22 cellular contexts compared by ENCODE assay signal in the genomic region with DNA sequence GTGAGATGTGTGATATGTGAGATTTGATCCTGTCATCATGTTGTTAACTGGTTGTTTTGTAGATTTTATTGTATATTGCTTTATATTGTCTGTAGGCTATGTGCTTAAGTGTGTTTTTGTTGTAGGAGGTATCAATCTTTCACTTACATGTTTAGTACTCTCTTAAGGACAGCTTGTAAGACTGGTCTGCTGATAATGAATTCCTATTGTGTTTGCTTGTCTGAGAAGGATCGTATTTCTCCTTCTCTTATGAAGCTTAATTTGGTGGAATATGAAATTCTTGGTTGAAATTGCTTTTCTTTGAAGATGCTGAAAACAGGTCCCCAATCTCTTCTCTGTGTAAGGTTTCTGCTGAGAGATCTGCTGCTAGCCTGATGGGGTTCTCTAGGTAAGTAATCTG.
DNase-seq lines count a peak whose midpoint lies in the region; ATAC-seq, FAIRE-seq and TF ChIP-seq lines count a peak whose summit lies in the region.
"Had no signal": no experiment of that assay in that cellular context is flagged by ENCODE, and none has a peak within 500 bp of the region (broad histone marks: within the 10 kb centered on the region; RNA-seq: fewer than 3 reads in every experiment).

No MANE protein-coding gene starts in this region.

- no peak overlapping the region for H3K27ac Mint-ChIP-seq in astrocyte (ENCODE audit: unreplicated experiment)
- H3K27ac Mint-ChIP-seq: B cell; CD4-positive, CD25-positive, alpha-beta regulatory T cell; CD8-positive, alpha-beta T cell; HFFc6 had no signal

- TF ChIP-seq POLR2A in HCT116 (IDR thresholded peaks at IDR 0.05; ENCODE audit: borderline replicate concordance, extremely low read depth, insufficient read depth, insufficient read length), result no peak

- no peaks in the 10 kb centered on the region for H3K36me3 Mint-ChIP-seq in astrocyte (ENCODE audit: low read depth, unreplicated experiment)
- H3K36me3 Mint-ChIP-seq: CD8-positive, alpha-beta T cell had no signal

- H3K36me3 ChIP-seq in HCT116 (ENCODE audit: control insufficient read depth in 1 of 2, insufficient read depth in 2 of 2, low read length in 2 of 2), result no peaks in the 10 kb centered on the region
- H3K36me3 ChIP-seq in astrocyte (ENCODE audit: insufficient read depth, low read length), result no peaks in the 10 kb centered on the region
- H3K36me3 ChIP-seq: BLaER1 had no signal

- no peak overlapping the region for H3K4me2 ChIP-seq in HCT116 (ENCODE audit: low read length)
- no peak overlapping the region for H3K4me2 ChIP-seq in astrocyte (ENCODE audit: low read length)
- H3K4me2 ChIP-seq: BLaER1 had no signal

- TF ChIP-seq CTCF in HCT116 (IDR thresholded peaks at IDR 0.05 in 2 of 3, conservative IDR thresholded peaks at IDR 0.05 in 1 of 3; ENCODE audit: borderline replicate concordance in 1 of 3, insufficient read depth in 1 of 3, low read depth in 2 of 3, low read length in 2 of 3) (no peak), astrocyte (IDR thresholded peaks at IDR 0.05; ENCODE audit: insufficient read depth, low read depth, low read length) (no peak)

- no peaks in the 10 kb centered on the region for H3K79me2 ChIP-seq in HCT116 (ENCODE audit: insufficient read depth, low read length)
- H3K79me2 ChIP-seq in astrocyte (ENCODE audit: insufficient read depth, low read length), result no peaks in the 10 kb centered on the region

- H3K27ac ChIP-seq in HCT116 (ENCODE audit: low read depth, low read length) (no peak overlapping the region), astrocyte (ENCODE audit: low read depth, low read length) (no peak overlapping the region)
- H3K27ac ChIP-seq: BLaER1, C4-2B, GM23248 had no signal

- ATAC-seq in HCT116, result no peak
- ATAC-seq: CD8-positive, alpha-beta T cell had no signal

- H3K9ac ChIP-seq in HCT116 (ENCODE audit: low read length), result no peak overlapping the region
- H3K9ac ChIP-seq in astrocyte (ENCODE audit: low read length), result no peak overlapping the region
- H3K9ac ChIP-seq: BLaER1, GM23248 had no signal

- no peaks in the 10 kb centered on the region for H3K4me1 Mint-ChIP-seq in astrocyte (ENCODE audit: low read depth, unreplicated experiment)
- H3K4me1 Mint-ChIP-seq: B cell; CD4-positive, CD25-positive, alpha-beta regulatory T cell had no signal

- no peaks in the 10 kb centered on the region for H3K27me3 Mint-ChIP-seq in astrocyte (ENCODE audit: low read depth, unreplicated experiment)
- H3K27me3 Mint-ChIP-seq: CD4-positive, CD25-positive, alpha-beta regulatory T cell had no signal

- H3K4me3 Mint-ChIP-seq in astrocyte (ENCODE audit: unreplicated experiment), result no peak overlapping the region
- H3K4me3 Mint-ChIP-seq: B cell; CD4-positive, CD25-positive, alpha-beta regulatory T cell; CD8-positive, alpha-beta T cell; HFFc6 had no signal

- H3K9me3 Mint-ChIP-seq in astrocyte (ENCODE audit: unreplicated experiment), result peaks cover 30% of the 10 kb centered on the region

- POLR2A ChIA-PET in HCT116 (lab: Charles Lee), result no interaction called here

- H3K27me3 ChIP-seq in HCT116 (ENCODE audit: insufficient read depth, low read length), result no peaks in the 10 kb centered on the region
- no peaks in the 10 kb centered on the region for H3K27me3 ChIP-seq in astrocyte (ENCODE audit: insufficient read depth, low read length)
- H3K27me3 ChIP-seq: BLaER1 had no signal

- H3K9me3 ChIP-seq in HCT116 (ENCODE audit: control insufficient read depth in 1 of 2, insufficient read depth in 1 of 2, low read depth in 1 of 2, low read length in 2 of 2), result peaks cover 5 to 8% of the 10 kb centered on the region in 2 experiments; a peak in 3 of 4 replicates
- H3K9me3 ChIP-seq in astrocyte (ENCODE audit: insufficient read depth, low read depth, low read length), result peaks cover 2% of the 10 kb centered on the region

- RAD21 ChIA-PET in HCT116 (lab: Charles Lee; ENCODE audit: low non-redundant PET in 1 of 2, low total read pairs in 2 of 2, uncharacterized antibody in 2 of 2, unreplicated experiment in 2 of 2), result no interaction called here

- DNase-seq in NCI-H2171 treated with DMSO at 0.1 percent for 48 hours (lab: John Stamatoyannopoulos, UW) (peak; percentile 14), NCI-H2171 (lab: John Stamatoyannopoulos, UW) (no peak), HCT116 (ENCODE audit: low read depth, low spot score) (no peak), astrocyte (ENCODE audit: low read depth) (no peak), GM19240 (ENCODE audit: insufficient read length, low spot score) (no peak), putamen (ENCODE audit: low spot score) (no peak)
- DNase-seq: 8988T; Caco-2; CD4-positive, CD25-positive, alpha-beta regulatory T cell; CD8-positive, alpha-beta T cell; DMS153; DND-41; GM23248; H7; HCEC 1CT; HFFc6 had no signal

- no TSS peak for BruUV-seq in HCT116 (replicated peaks; lab: Mats Ljungman, UMichigan)

- peak; percentile 13 for FAIRE-seq in astrocyte (lab: Jason Lieb, UNC)
- FAIRE-seq: G401.6, GM12892, H1 had no signal

- TF ChIP-seq RAD21 in HCT116 (IDR thresholded peaks at IDR 0.05; ENCODE audit: low read depth), result no peak

- H3K9me2 ChIP-seq in HCT116 (ENCODE audit: insufficient read depth), result no peaks in the 10 kb centered on the region

- H4K20me1 ChIP-seq in HCT116 (ENCODE audit: insufficient read depth) (no peaks in the 10 kb centered on the region), astrocyte (ENCODE audit: insufficient read depth, low read length) (no peaks in the 10 kb centered on the region)
- H4K20me1 ChIP-seq: BLaER1 had no signal

- no peaks in the 10 kb centered on the region for H3K4me1 ChIP-seq in HCT116 (ENCODE audit: control insufficient read depth in 1 of 2, insufficient read depth in 2 of 2, low read length in 2 of 2)
- H3K4me1 ChIP-seq in astrocyte (ENCODE audit: insufficient read depth, low read length), result no peaks in the 10 kb centered on the region
- H3K4me1 ChIP-seq: Caco-2 had no signal

- H3K4me3 ChIP-seq in HCT116 (replicated peaks in 1 of 2; ENCODE audit: low read depth in 1 of 2, low read length in 2 of 2), result no peak overlapping the region
- H3K4me3 ChIP-seq in astrocyte (ENCODE audit: insufficient read depth, low read depth, low read length), result no peak overlapping the region
- H3K4me3 ChIP-seq: BLaER1, GM23248 had no signal

- no peak overlapping the region for H2AFZ ChIP-seq in HCT116 (ENCODE audit: low read depth, low read length, poor library complexity, severe bottlenecking)
- H2AFZ ChIP-seq in astrocyte (ENCODE audit: low read depth, low read length), result no peak overlapping the region
- H2AFZ ChIP-seq: GM23248 had no signal

- CTCF ChIA-PET in HCT116 (lab: Charles Lee), result no interaction called here

- intact Hi-C loops in HCT116 (cut with micrococcal nuclease), result no loop called here

TF ChIP-seq in HCT116, 20 proteins besides CTCF, POLR2A, EP300 and RAD21:
- TF ChIP-seq, protein P1, sequence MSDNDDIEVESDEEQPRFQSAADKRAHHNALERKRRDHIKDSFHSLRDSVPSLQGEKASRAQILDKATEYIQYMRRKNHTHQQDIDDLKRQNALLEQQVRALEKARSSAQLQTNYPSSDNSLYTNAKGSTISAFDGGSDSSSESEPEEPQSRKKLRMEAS (IDR thresholded peaks at IDR 0.05), result no peak
- TF ChIP-seq CBX3 (IDR thresholded peaks at IDR 0.05; ENCODE audit: low read depth), result peak; percentile 29; the same call in 1 of the 2 replicates
